ENCODE assay signal across 24 cellular contexts in the genomic region with DNA sequence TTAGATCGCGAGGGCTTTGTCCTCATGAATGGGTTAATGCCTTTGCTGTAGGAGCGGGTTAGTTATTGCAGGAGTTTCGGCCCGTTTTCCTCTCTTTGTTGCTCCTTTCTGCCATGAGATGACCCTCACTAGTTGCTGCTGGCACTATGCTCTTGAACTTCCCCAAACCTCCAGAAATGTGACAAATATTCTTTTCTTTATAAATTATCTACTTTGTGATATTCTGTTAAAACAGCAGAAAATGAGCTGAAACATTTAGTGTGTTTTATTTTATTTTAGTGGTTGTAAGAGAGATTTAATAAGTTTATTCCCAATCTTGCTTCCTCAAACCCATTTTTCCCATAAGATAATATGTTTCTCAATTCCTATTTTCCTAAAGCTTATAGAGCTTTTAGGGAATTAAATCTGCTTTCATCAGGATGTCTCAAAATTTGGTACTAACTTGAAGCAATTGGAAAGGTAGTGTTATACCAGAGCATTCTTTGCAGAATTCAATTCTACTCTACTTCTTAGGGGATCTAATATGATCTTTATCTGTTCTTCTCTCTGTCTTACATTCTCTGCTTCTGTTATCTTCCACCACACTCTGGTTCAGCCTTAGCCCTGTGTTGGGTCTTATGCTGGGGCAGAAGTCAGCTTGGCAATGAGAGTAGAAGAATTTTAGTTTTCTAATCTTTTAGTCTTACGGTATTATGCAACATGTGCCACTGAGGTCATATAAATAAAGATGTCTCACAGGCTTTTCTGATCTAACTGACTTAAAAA. TPM values are rescaled to one million over a fixed set of nuclear protein-coding genes. Genes with fewer than 3 reads are reported as not detected.
DNase-seq lines count a peak whose midpoint lies in the region; ATAC-seq and TF ChIP-seq lines count a peak whose summit lies in the region.
"Had no signal": no experiment of that assay in that cellular context is flagged by ENCODE, and none has a peak within 500 bp of the region (broad histone marks: within the 10 kb centered on the region; RNA-seq: fewer than 3 reads in every experiment).

No MANE protein-coding gene starts in this region.

- peaks cover 7% of the 10 kb centered on the region for H3K4me1 Mint-ChIP-seq in activated naive CD4-positive, alpha-beta T cell treated with anti-CD3 and anti-CD28 coated beads, Interleukin-2, amount 10 ng/mL, durations not matched to agents 7 days and 5 days
- H3K4me1 Mint-ChIP-seq in stimulated activated effector memory CD8-positive, alpha-beta T cell treated with anti-CD3 and anti-CD28 coated beads, Interleukin-12 subunit alpha, Interleukin-12 subunit beta, amount 100 ng/mL, for 72 hours, result peaks cover 5% of the 10 kb centered on the region
- H3K4me1 Mint-ChIP-seq: activated B cell treated with CpG ODN at 0.5 μM for 24 hours, brain, GM23338 had no signal

- no peak overlapping the region for H3K4me3 ChIP-seq in choroid plexus epithelial cell (ENCODE audit: low read depth, low read length)
- H3K4me3 ChIP-seq: dorsolateral prefrontal cortex, GM12878, GM23338, left lung, skin epidermis, transverse colon had no signal

- peaks cover 25% of the 10 kb centered on the region for H3K36me3 Mint-ChIP-seq in activated naive CD4-positive, alpha-beta T cell treated with anti-CD3 and anti-CD28 coated beads, Interleukin-2, amount 10 ng/mL, durations not matched to agents 7 days and 5 days
- H3K36me3 Mint-ChIP-seq in stimulated activated effector memory CD8-positive, alpha-beta T cell treated with anti-CD3 and anti-CD28 coated beads, Interleukin-12 subunit alpha, Interleukin-12 subunit beta, amount 100 ng/mL, for 72 hours, result peaks cover 75% of the 10 kb centered on the region

- no peak for TF ChIP-seq CTCF in choroid plexus epithelial cell (conservative IDR thresholded peaks at IDR 0.05; ENCODE audit: low read depth, low read length)

- DNase-seq in activated naive CD4-positive, alpha-beta T cell treated with anti-CD3 and anti-CD28 coated beads, Interleukin-2, amount 10 ng/mL, durations not matched to agents 7 days and 5 days, result no peak
- DNase-seq in activated naive CD4-positive, alpha-beta T cell treated with Interleukin-2 at 50 U/mL for 16 hours, result no peak
- DNase-seq in LHCN-M2 (ENCODE audit: low read depth), result peak; percentile 3
- peak; percentile 34 for DNase-seq in choroid plexus epithelial cell (ENCODE audit: low read depth)
- no peak for DNase-seq in stimulated activated effector memory CD8-positive, alpha-beta T cell treated with anti-CD3 and anti-CD28 coated beads, Interleukin-12 subunit alpha, Interleukin-12 subunit beta, amount 100 ng/mL, for 72 hours (ENCODE audit: low spot score in 2 of 2)
- no peak for DNase-seq in SKM-1 (lab: John Stamatoyannopoulos, UW; ENCODE audit: unreplicated experiment)
- DNase-seq in DMS114 treated with DMSO at 0.1 percent for 48 hours (lab: John Stamatoyannopoulos, UW; ENCODE audit: unreplicated experiment), result no peak
- DNase-seq: activated B cell treated with CpG ODN at 0.5 μM for 24 hours, activated gamma-delta T cell treated with Interleukin-2 at 50 U/mL for 16 hours, Caco-2, HFFc6, Kasumi-1, left lung, MV-4-11, NCI-H1436 treated with DMSO at 0.1 percent for 48 hours, NCI-H82, occipital lobe, T-helper 9 cell, transverse colon had no signal

- ATAC-seq in stimulated activated effector memory CD8-positive, alpha-beta T cell treated with anti-CD3 and anti-CD28 coated beads, Interleukin-12 subunit alpha, Interleukin-12 subunit beta, amount 100 ng/mL, for 72 hours, result no peak
- ATAC-seq: GM12878, GM23338, left lung had no signal

- no peaks in the 10 kb centered on the region for H3K27me3 Mint-ChIP-seq in activated naive CD4-positive, alpha-beta T cell treated with anti-CD3 and anti-CD28 coated beads, Interleukin-2, amount 10 ng/mL, durations not matched to agents 7 days and 5 days
- H3K27me3 Mint-ChIP-seq: activated B cell treated with CpG ODN at 0.5 μM for 24 hours, brain had no signal

- H3K27ac Mint-ChIP-seq in activated naive CD4-positive, alpha-beta T cell treated with anti-CD3 and anti-CD28 coated beads, Interleukin-2, amount 10 ng/mL, durations not matched to agents 7 days and 5 days, result peak overlapping the region; percentile 58
- peak overlapping the region; percentile 33 for H3K27ac Mint-ChIP-seq in stimulated activated effector memory CD8-positive, alpha-beta T cell treated with anti-CD3 and anti-CD28 coated beads, Interleukin-12 subunit alpha, Interleukin-12 subunit beta, amount 100 ng/mL, for 72 hours
- H3K27ac Mint-ChIP-seq: activated B cell treated with CpG ODN at 0.5 μM for 24 hours, GM23338, HFFc6 had no signal

- no peak overlapping the region for H3K4me3 Mint-ChIP-seq in activated naive CD4-positive, alpha-beta T cell treated with anti-CD3 and anti-CD28 coated beads, Interleukin-2, amount 10 ng/mL, durations not matched to agents 7 days and 5 days
- H3K4me3 Mint-ChIP-seq in stimulated activated effector memory CD8-positive, alpha-beta T cell treated with anti-CD3 and anti-CD28 coated beads, Interleukin-12 subunit alpha, Interleukin-12 subunit beta, amount 100 ng/mL, for 72 hours, result no peak overlapping the region
- H3K4me3 Mint-ChIP-seq: activated B cell treated with CpG ODN at 0.5 μM for 24 hours, brain, GM23338, HFFc6 had no signal

- CTCF ChIA-PET in activated naive CD4-positive, alpha-beta T cell treated with anti-CD3 and anti-CD28 coated beads, Interleukin-2, amount 10 ng/mL, durations not matched to agents 7 days and 5 days (lab: Charles Lee), result no interaction called here

- H3K9me3 Mint-ChIP-seq in activated naive CD4-positive, alpha-beta T cell treated with anti-CD3 and anti-CD28 coated beads, Interleukin-2, amount 10 ng/mL, durations not matched to agents 7 days and 5 days, result no peaks in the 10 kb centered on the region
- H3K9me3 Mint-ChIP-seq in stimulated activated effector memory CD8-positive, alpha-beta T cell treated with anti-CD3 and anti-CD28 coated beads, Interleukin-12 subunit alpha, Interleukin-12 subunit beta, amount 100 ng/mL, for 72 hours, result no peaks in the 10 kb centered on the region
- H3K9me3 Mint-ChIP-seq: activated B cell treated with CpG ODN at 0.5 μM for 24 hours, HFFc6 had no signal

RNA-seq across cellular contexts. Expression of a gene that starts 23.1 kb away (rescaled TPM):
- 67.8 and 78.4 TPM in 2 replicates for total RNA-seq in LHCN-M2 (2014; rRNA removed)
- polyA plus RNA-seq in LHCN-M2 (2012), result 62.7 TPM

RNA-seq across cellular contexts. Expression of a gene that starts 53.6 kb away (rescaled TPM):
- 35.1 and 38.4 TPM in 2 replicates for total RNA-seq in LHCN-M2 (2014; rRNA removed)
- polyA plus RNA-seq in LHCN-M2 (2012), result 22.5 TPM

Comparison
In these comparisons a context has a peak if more than half of its experiments do, and no peak if none do; other contexts are left out.
1. DNase-seq: peak in LHCN-M2 (single experiment) and choroid plexus epithelial cell (single experiment); none in activated naive CD4-positive, alpha-beta T cell treated with anti-CD3 and anti-CD28 coated beads, Interleukin-2, amount 10 ng/mL, durations not matched to agents 7 days and 5 days (single experiment), activated naive CD4-positive, alpha-beta T cell treated with Interleukin-2 at 50 U/mL for 16 hours (single experiment), stimulated activated effector memory CD8-positive, alpha-beta T cell treated with anti-CD3 and anti-CD28 coated beads, Interleukin-12 subunit alpha, Interleukin-12 subunit beta, amount 100 ng/mL, for 72 hours (0 of 2), SKM-1 (single experiment) and DMS114 treated with DMSO at 0.1 percent for 48 hours (single experiment).